ENCODE assay signal across 32 cellular contexts in the genomic region with DNA sequence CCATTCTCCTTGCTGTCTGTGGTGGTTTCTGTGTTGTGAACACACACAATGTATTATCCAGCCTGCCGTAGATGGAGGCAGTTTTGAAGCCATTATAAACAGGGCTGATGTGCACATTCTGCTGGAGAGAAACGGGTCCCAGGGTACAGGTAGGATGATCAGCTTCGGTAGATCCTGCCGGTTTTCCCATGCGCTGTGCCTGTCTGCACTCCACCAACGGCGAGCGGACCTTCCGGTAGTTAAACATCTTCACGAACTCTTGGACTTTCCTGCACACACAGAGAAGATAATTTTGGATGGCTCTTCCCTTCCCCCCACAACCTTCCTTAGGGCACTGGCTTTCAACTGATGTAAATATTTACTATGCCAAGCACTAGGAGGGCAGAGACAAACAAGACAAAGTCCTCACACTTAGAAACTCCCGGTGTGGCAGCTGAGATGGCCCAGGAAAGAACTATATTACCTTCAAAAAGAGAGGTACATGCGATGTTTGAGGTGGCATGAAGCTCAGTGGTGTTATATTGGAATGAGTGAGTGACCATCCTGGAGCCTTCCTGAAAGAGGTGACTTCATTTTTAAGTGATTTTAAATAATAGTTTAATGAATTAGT. TPM values are rescaled to one million over a fixed set of nuclear protein-coding genes. Genes with fewer than 3 reads are reported as not detected.
A peak's percentile ranks its signal among the peaks of the same experiment; 100 is the strongest.
DNase-seq lines count a peak whose midpoint lies in the region; ATAC-seq, FAIRE-seq and TF ChIP-seq lines count a peak whose summit lies in the region.
"Had no signal": no experiment of that assay in that cellular context is flagged by ENCODE, and none has a peak within 500 bp of the region (broad histone marks: within the 10 kb centered on the region; RNA-seq: fewer than 3 reads in every experiment).

No MANE protein-coding gene starts in this region.

- no peak for FAIRE-seq in K562 (lab: Jason Lieb, UNC)
- FAIRE-seq: GM12878 had no signal

- no peak for TF ChIP-seq CTCF in 22Rv1 (IDR thresholded peaks at IDR 0.05)
- TF ChIP-seq CTCF in HFFc6 (IDR thresholded peaks at IDR 0.05): no peak
- TF ChIP-seq CTCF in K562 (IDR thresholded peaks at IDR 0.05 in 2 of 3, conservative IDR thresholded peaks at IDR 0.05 in 1 of 3; ENCODE audit: insufficient read depth in 2 of 3, low read depth in 1 of 3, low read length in 3 of 3): no peak

- H4K20me1 ChIP-seq in K562 (replicated peaks; ENCODE audit: control insufficient read depth, insufficient read depth, low read length): no peaks in the 10 kb centered on the region

- H2BK15ac ChIP-seq in mesenchymal stem cell (ENCODE audit: low read depth, poor library complexity, severe bottlenecking): no peak overlapping the region

- no peak overlapping the region for H3K14ac ChIP-seq in mesenchymal stem cell (ENCODE audit: low read length in 2 of 2)

- H3K23ac ChIP-seq in mesenchymal stem cell (ENCODE audit: low read length in 2 of 2): no peak overlapping the region

- H3K27ac ChIP-seq in 22Rv1: peak overlapping the region; percentile 90
- no peak overlapping the region for H3K27ac ChIP-seq in K562 (ENCODE audit: extremely low read depth, low read depth, low read length)
- no peak overlapping the region for H3K27ac ChIP-seq in mesenchymal stem cell (ENCODE audit: low read length, poor library complexity, severe bottlenecking)
- H3K27ac ChIP-seq: brain microvascular endothelial cell, gastrocnemius medialis, GM23248, upper lobe of right lung, WERI-Rb-1 had no signal

- DNase-seq in HFFc6: no peak
- no peak for DNase-seq in K562 (ENCODE audit: extremely low read depth in 1 of 4, low spot score in 3 of 4)
- DNase-seq in mesenchymal stem cell: no peak
- no peak for DNase-seq in SKM-1 treated with dmso at 0.1 percent for 144 hours (lab: John Stamatoyannopoulos, UW; ENCODE audit: unreplicated experiment)
- no peak for DNase-seq in CD1c-positive myeloid dendritic cell (ENCODE audit: extremely low spot score)
- no peak for DNase-seq in activated T-cell treated with anti-CD3 and anti-CD28 coated beads, Interleukin-2, amount 50 U/mL, for 72 hours
- DNase-seq: ACHN; activated CD4-positive, alpha-beta T cell treated with anti-CD3 and anti-CD28 coated beads, Interleukin-2, amount 10 ng/mL, durations not matched to agents 24 days and 14 days; activated CD8-positive, alpha-beta memory T cell treated with anti-CD3 and anti-CD28 coated beads for 24 hours; activated T-cell treated with anti-CD3 and anti-CD28 coated beads for 4 hours; amniotic stem cell; brain microvascular endothelial cell; DMS 273 treated with DMSO at 0.1 percent for 48 hours; gastrocnemius medialis; KG1; NCI-H2029; SIG-M5; stimulated activated CD4-positive, alpha-beta T cell treated with anti-CD3 and anti-CD28 coated beads, Interleukin-1b, Interleukin-23, amount 100 ng/mL, for 48 hours; stimulated activated naive CD8-positive, alpha-beta T cell treated with anti-CD3 and anti-CD28 coated beads, Interleukin-15, Interleukin-2, amounts not matched to agents 100 U/mL and 50 U/mL, for 24 hours; T1000; upper lobe of right lung; WERI-Rb-1 had no signal

- H2BK120ac ChIP-seq in mesenchymal stem cell (ENCODE audit: low read depth, low read length): no peak overlapping the region

- POLR2A ChIA-PET in K562 (lab: Yijun Ruan, JAX): interaction anchor here (0.6 to 1.4 kb wide), 4 partner anchors 9 to 206 kb away, joined by 3 to 5 read pairs (median 3); no protein-coding TSS in a partner anchor

- whole genome bisulfite sequencing in K562 (ENCODE audit: insufficient coverage, low coverage, missing lambda C conversion rate): 34% methylated on average over 12 of the region's 12 CpGs
- WGBS in mesenchymal stem cell: 94% methylated on average over 12 of the region's 12 CpGs

- H3K36me3 Mint-ChIP-seq in HFFc6 (ENCODE audit: low read depth): no peaks in the 10 kb centered on the region
- H3K36me3 Mint-ChIP-seq in activated T-cell treated with anti-CD3 and anti-CD28 coated beads, Interleukin-2, amount 50 U/mL, for 72 hours (ENCODE audit: insufficient read depth in 2 of 2): no peaks in the 10 kb centered on the region
- H3K36me3 Mint-ChIP-seq: activated naive CD4-positive, alpha-beta T cell treated with anti-CD3 and anti-CD28 coated beads, Interleukin-2, amount 50 U/mL, for 24 hours; memory B cell had no signal

- H3K27me3 ChIP-seq in K562 (ENCODE audit: control insufficient read depth in 2 of 2, insufficient read depth in 2 of 2, low read length in 2 of 2) (peaks cover 28 to 65% of the 10 kb centered on the region in 2 experiments), mesenchymal stem cell (ENCODE audit: control insufficient read depth in 1 of 2, insufficient read depth in 1 of 2, low read length in 2 of 2) (peaks cover 0 to 11% of the 10 kb centered on the region in 2 experiments)
- H3K27me3 ChIP-seq: brain microvascular endothelial cell, upper lobe of right lung had no signal

- H3K4me3 Mint-ChIP-seq in HFFc6: peak overlapping the region; percentile 25; the same call in 1 of the 2 replicates
- H3K4me3 Mint-ChIP-seq in activated T-cell treated with anti-CD3 and anti-CD28 coated beads, Interleukin-2, amount 50 U/mL, for 72 hours: no peak overlapping the region
- H3K4me3 Mint-ChIP-seq: activated CD4-positive, alpha-beta T cell treated with anti-CD3 and anti-CD28 coated beads, Interleukin-2, amount 10 ng/mL, durations not matched to agents 24 days and 14 days; activated naive CD4-positive, alpha-beta T cell treated with anti-CD3 and anti-CD28 coated beads, Interleukin-2, amount 50 U/mL, for 24 hours; B cell; memory B cell; neural crest cell had no signal

- peak overlapping the region in 1 of 2 experiments; percentile 63 for H3K4ac ChIP-seq in mesenchymal stem cell (ENCODE audit: low read depth in 1 of 2, low read length in 2 of 2)

- no peak overlapping the region for H4K8ac ChIP-seq in mesenchymal stem cell (ENCODE audit: low read length)

- H3K27ac Mint-ChIP-seq in HFFc6: no peak overlapping the region
- H3K27ac Mint-ChIP-seq in activated T-cell treated with anti-CD3 and anti-CD28 coated beads, Interleukin-2, amount 50 U/mL, for 72 hours: no peak overlapping the region
- H3K27ac Mint-ChIP-seq: activated CD4-positive, alpha-beta T cell treated with anti-CD3 and anti-CD28 coated beads, Interleukin-2, amount 10 ng/mL, durations not matched to agents 24 days and 14 days; activated naive CD4-positive, alpha-beta T cell treated with anti-CD3 and anti-CD28 coated beads, Interleukin-2, amount 50 U/mL, for 24 hours; B cell; memory B cell had no signal

- no peaks in the 10 kb centered on the region for H3K9me3 Mint-ChIP-seq in HFFc6
- H3K9me3 Mint-ChIP-seq in activated T-cell treated with anti-CD3 and anti-CD28 coated beads, Interleukin-2, amount 50 U/mL, for 72 hours: no peaks in the 10 kb centered on the region
- H3K9me3 Mint-ChIP-seq: activated CD4-positive, alpha-beta T cell treated with anti-CD3 and anti-CD28 coated beads, Interleukin-2, amount 10 ng/mL, durations not matched to agents 24 days and 14 days; activated naive CD4-positive, alpha-beta T cell treated with anti-CD3 and anti-CD28 coated beads, Interleukin-2, amount 50 U/mL, for 24 hours; memory B cell; neural crest cell had no signal

- H3K9ac ChIP-seq in K562 (ENCODE audit: insufficient read depth in 1 of 2, low read depth in 2 of 2, low read length in 2 of 2): peak overlapping the region in 1 of 2 experiments; percentile 32; a peak in 1 of 4 replicates
- H3K9ac ChIP-seq in mesenchymal stem cell (ENCODE audit: low read length): no peak overlapping the region
- H3K9ac ChIP-seq: GM23248 had no signal

- no peak for TF ChIP-seq POLR2A in K562 (conservative IDR thresholded peaks at IDR 0.05)

- no peak overlapping the region for H4K91ac ChIP-seq in mesenchymal stem cell (ENCODE audit: low read length)

- intact Hi-C loops in K562 (cut with micrococcal nuclease): no loop called here

- no TSS peak for BruUV-seq in K562 (replicated peaks; lab: Mats Ljungman, UMichigan)

- peaks cover 2 to 14% of the 10 kb centered on the region in 2 experiments for H3K4me1 ChIP-seq in K562 (replicated peaks in 1 of 2; ENCODE audit: control insufficient read depth in 2 of 2, insufficient read depth in 2 of 2, low read length in 2 of 2)
- peaks cover 12% of the 10 kb centered on the region for H3K4me1 ChIP-seq in mesenchymal stem cell (ENCODE audit: control insufficient read depth, insufficient read depth, low read depth, low read length)
- H3K4me1 ChIP-seq: gastrocnemius medialis had no signal

- H3K9me1 ChIP-seq in K562 (ENCODE audit: control insufficient read depth, insufficient read depth, low read length): no peaks in the 10 kb centered on the region

- no peak for TF ChIP-seq RAD21 in K562 (CRISPR knock-in tag; conservative IDR thresholded peaks at IDR 0.05 in 1 of 2, IDR thresholded peaks at IDR 0.05 in 1 of 2)

- peaks cover 32% of the 10 kb centered on the region for H3K4me1 Mint-ChIP-seq in HFFc6 (ENCODE audit: low read depth)
- no peaks in the 10 kb centered on the region for H3K4me1 Mint-ChIP-seq in activated T-cell treated with anti-CD3 and anti-CD28 coated beads, Interleukin-2, amount 50 U/mL, for 72 hours (ENCODE audit: low read depth)
- H3K4me1 Mint-ChIP-seq: activated CD4-positive, alpha-beta T cell treated with anti-CD3 and anti-CD28 coated beads, Interleukin-2, amount 10 ng/mL, durations not matched to agents 24 days and 14 days; activated naive CD4-positive, alpha-beta T cell treated with anti-CD3 and anti-CD28 coated beads, Interleukin-2, amount 50 U/mL, for 24 hours; neural crest cell had no signal

- H2BK5ac ChIP-seq in mesenchymal stem cell (ENCODE audit: low read depth, low read length, poor library complexity, severe bottlenecking): no peak overlapping the region

- in situ Hi-C loops in K562 (cut with MboI): no loop called here

- CTCF ChIA-PET in K562 (lab: Yijun Ruan, JAX; ENCODE audit: low intra/inter-chr PET ratio): no interaction called here

- H3K79me1 ChIP-seq in mesenchymal stem cell (replicated peaks; ENCODE audit: low read length, poor library complexity, severe bottlenecking): no peaks in the 10 kb centered on the region

- peak overlapping the region in 1 of 2 experiments; percentile 48 for H3K18ac ChIP-seq in mesenchymal stem cell (ENCODE audit: low read depth in 1 of 2, low read length in 2 of 2)

- H2AK5ac ChIP-seq in mesenchymal stem cell (ENCODE audit: low read length, severe bottlenecking): peak overlapping the region; percentile 37

- no peak for TF ChIP-seq EP300 in K562 (IDR thresholded peaks at IDR 0.05; ENCODE audit: low read length)

- H3K27me3 Mint-ChIP-seq in HFFc6 (ENCODE audit: insufficient read depth): peaks cover 24% of the 10 kb centered on the region
- H3K27me3 Mint-ChIP-seq in activated T-cell treated with anti-CD3 and anti-CD28 coated beads, Interleukin-2, amount 50 U/mL, for 72 hours (ENCODE audit: low read depth): peaks cover 31% of the 10 kb centered on the region
- H3K27me3 Mint-ChIP-seq: memory B cell had no signal

- no peaks in the 10 kb centered on the region for H3K79me2 ChIP-seq in K562 (ENCODE audit: control insufficient read depth, insufficient read depth, low read length)

- peak overlapping the region in 1 of 2 experiments; percentile 39 for H2BK12ac ChIP-seq in mesenchymal stem cell (ENCODE audit: low read length in 2 of 2)

- no peak overlapping the region for H3K4me3 ChIP-seq in K562
- H3K4me3 ChIP-seq in mesenchymal stem cell (ENCODE audit: insufficient read depth in 1 of 2, low read depth in 1 of 2, low read length in 2 of 2): no peak overlapping the region
- H3K4me3 ChIP-seq: gastrocnemius medialis, GM12878, GM23248, smooth muscle cell, upper lobe of right lung had no signal

- H3K36me3 ChIP-seq in K562 (ENCODE audit: control insufficient read depth, insufficient read depth, low read length) (no peaks in the 10 kb centered on the region), mesenchymal stem cell (ENCODE audit: control insufficient read depth in 1 of 2, insufficient read depth in 2 of 2, low read depth in 1 of 2, low read length in 2 of 2) (no peaks in the 10 kb centered on the region)
- H3K36me3 ChIP-seq: brain microvascular endothelial cell, gastrocnemius medialis, upper lobe of right lung, WERI-Rb-1 had no signal

- H3K9me3 ChIP-seq in K562 (replicated peaks; ENCODE audit: control insufficient read depth, insufficient read depth, low read depth, low read length) (no peaks in the 10 kb centered on the region), mesenchymal stem cell (ENCODE audit: control insufficient read depth, low read length) (no peaks in the 10 kb centered on the region)
- H3K9me3 ChIP-seq: gastrocnemius medialis, upper lobe of right lung had no signal

- H2AFZ ChIP-seq in K562 (ENCODE audit: low read depth, low read length) (peak overlapping the region; percentile 83), mesenchymal stem cell (ENCODE audit: low read depth, low read length) (no peak overlapping the region)
- H2AFZ ChIP-seq: GM23248 had no signal

- H3K4me2 ChIP-seq in K562 (ENCODE audit: insufficient read depth, low read length) (peak overlapping the region; percentile 42), mesenchymal stem cell (ENCODE audit: low read length, poor library complexity, severe bottlenecking) (no peak overlapping the region)
- H3K4me2 ChIP-seq: smooth muscle cell had no signal

- ATAC-seq in K562 (peak; percentile 28), GM19328 (IDR thresholded peaks at IDR 0.05; ENCODE audit: unreplicated experiment) (no peak)
- ATAC-seq in activated T-cell treated with anti-CD3 and anti-CD28 coated beads, Interleukin-2, amount 50 U/mL, for 72 hours (replicated peaks in 1 of 2): no peak
- ATAC-seq: gastrocnemius medialis; GM12878; stimulated activated naive CD8-positive, alpha-beta T cell treated with anti-CD3 and anti-CD28 coated beads, Interleukin-15, Interleukin-2, amounts not matched to agents 100 U/mL and 50 U/mL, for 24 hours had no signal

RNA-seq across cellular contexts. Expression of gene ALPL, which starts 41.7 kb away (rescaled TPM):
- under 1 TPM in 2 of 6 experiments, not detected in 4; 0.19 to 0.21 TPM for total RNA-seq in HFFc6 (2021; fragmentation: NEBNext Ultra II Directional; extraction: Animal tissue kit (Norgen Biotek cat#: 25700))
- total RNA-seq in K562 (2011; cell fraction: chromatin; rRNA removed; ENCODE audit: low replicate concordance): 0.40 and 0.95 TPM in 2 replicates
- total RNA-seq in K562 (2011; cell fraction: nucleolus; rRNA removed): 0.13 and 0.33 TPM in 2 replicates
- 0.29 and 0.38 TPM in 2 replicates for total RNA-seq in K562 (2011; cell fraction: nucleoplasm; rRNA removed)
- total RNA-seq in K562 (2014; rRNA removed) (0.12 and 0.14 TPM in 2 replicates), K562 (2014; rRNA removed; fragmentation: Illumina TruSeq; extraction: Trizol) (not detected in 2 replicates), K562 (2015; rRNA removed; fragmentation: Illumina TruSeq; extraction: Trizol) (not detected in 2 replicates), K562 (2021) (0.22 and 0.38 TPM in 2 replicates)
- polyA plus RNA-seq in K562 (2011; rRNA removed) (0.18 and 0.49 TPM in 2 replicates), K562 (2014; fragmentation: Illumina TruSeq; extraction: Trizol) (0.11 and 0.22 TPM in 2 replicates), K562 (2014; fragmentation: Nextera tagmentation; extraction: Ambion mirVana) (under 1 TPM in 1 of 2 experiments, not detected in 1; 0.04 TPM), K562 (2014; rRNA removed) (0.07 TPM in 1 of 2 replicates, not detected in the other)
- 0.37 and 0.40 TPM in 2 replicates for polyA plus RNA-seq in K562 (2011; cell fraction: cytosol; rRNA removed)
- 0.16 and 0.18 TPM in 2 replicates for polyA plus RNA-seq in K562 (2011; cell fraction: nucleus; rRNA removed)
- 0.18 and 0.25 TPM in 2 replicates for polyA plus RNA-seq in K562 (2012)
- polyA minus RNA-seq in K562 (2011; rRNA and poly(A)+ RNA removed): 0.07 and 0.15 TPM in 2 replicates
- polyA minus RNA-seq in K562 (2011; cell fraction: cytosol; rRNA and poly(A)+ RNA removed): not detected in 2 replicates
- polyA minus RNA-seq in K562 (2011; cell fraction: nucleus; rRNA and poly(A)+ RNA removed): 0.56 TPM in 1 of 2 replicates, not detected in the other
- polyA plus RNA-seq in mesenchymal stem cell (2013, experiment 1 of 2): 11.5 TPM
- polyA plus RNA-seq in mesenchymal stem cell (2013, experiment 2 of 2): 11.6 TPM
- total RNA-seq in activated T-cell treated with anti-CD3 and anti-CD28 coated beads, Interleukin-2, amount 50 U/mL, for 72 hours: under 1 TPM in 1 of 2 donors, not detected in 1; 0.23 TPM
- total RNA-seq: activated CD4-positive, alpha-beta T cell treated with anti-CD3 and anti-CD28 coated beads, Interleukin-2, amount 10 ng/mL, durations not matched to agents 24 days and 14 days; GM23248; HT1080 had no signal
